ENCODE assay signal across 8 cellular contexts in the genomic region with DNA sequence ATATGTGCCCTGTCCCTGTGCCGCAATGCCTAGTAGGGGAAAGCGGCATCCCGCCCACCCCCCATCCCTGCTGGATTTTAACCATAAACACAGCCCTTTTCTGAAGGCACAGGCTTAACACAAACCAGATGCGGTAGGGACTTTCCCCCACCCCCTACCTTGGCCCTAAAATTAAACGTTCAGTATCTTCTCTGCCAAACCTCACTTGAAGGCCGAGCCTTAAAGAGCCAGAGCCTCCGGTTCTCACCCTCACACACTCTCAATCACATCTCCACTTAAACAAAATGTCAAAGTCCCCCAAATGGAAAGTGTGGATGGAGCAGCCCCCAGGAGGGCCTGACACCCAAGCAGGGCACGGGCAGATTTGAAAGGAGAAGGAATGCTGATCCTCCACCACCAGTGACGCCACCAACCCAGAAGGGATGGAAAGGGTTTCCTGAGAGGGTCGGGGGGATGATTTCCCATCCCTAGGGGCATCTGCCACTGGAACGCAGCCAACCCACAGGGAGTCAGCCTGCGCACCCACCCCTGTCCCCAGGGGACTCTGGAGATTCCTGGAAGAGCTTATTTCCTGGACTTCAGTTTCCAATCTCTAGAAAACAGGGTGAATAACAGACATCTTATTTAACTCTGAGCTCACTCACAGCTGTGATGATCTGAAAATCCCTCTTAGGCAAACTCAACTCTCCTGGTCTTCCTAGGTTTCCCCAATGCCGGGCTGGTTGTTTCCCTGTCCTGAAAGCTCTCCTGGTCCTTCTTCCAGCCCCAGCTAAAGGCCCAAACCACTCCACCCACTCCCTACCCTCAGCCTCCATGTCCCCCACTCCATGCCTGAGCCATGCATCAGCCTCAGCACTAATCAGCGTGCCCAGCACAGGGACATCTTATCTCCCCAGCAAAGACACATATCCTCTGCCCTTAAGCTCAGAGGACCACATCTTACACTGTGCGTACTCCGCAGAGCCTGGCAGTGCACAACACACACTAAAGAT. TPM values are rescaled to one million over a fixed set of nuclear protein-coding genes. Genes with fewer than 3 reads are reported as not detected.
A peak's percentile ranks its signal among the peaks of the same experiment; 100 is the strongest.
DNase-seq lines count a peak whose midpoint lies in the region; ATAC-seq and TF ChIP-seq lines count a peak whose summit lies in the region.

No MANE protein-coding gene starts in this region.

- peak; percentile 13 for TF ChIP-seq RAD21 in SK-N-SH (IDR thresholded peaks at IDR 0.05; ENCODE audit: low read length)

- CTCF ChIA-PET in Calu3 (lab: Charles Lee), result no interaction called here
- CTCF ChIA-PET in SK-N-SH (lab: Yijun Ruan, JAX), result interaction anchor here (1.0 to 4.2 kb wide), 5 partner anchors 11 to 137 kb away, joined by 4 to 29 read pairs (median 5); no protein-coding TSS in a partner anchor

- H3K4me3 ChIP-seq in SK-N-SH (ENCODE audit: low read depth in 2 of 2, low read length in 1 of 2) (peak overlapping the region; percentile 5 to 54; a peak in 3 of 4 replicates), fibroblast of the aortic adventitia (ENCODE audit: low read depth, low read length) (peak overlapping the region; percentile 43), rectal smooth muscle tissue (ENCODE audit: low read length) (peak overlapping the region; percentile 56)

- H4K20me1 ChIP-seq in SK-N-SH (ENCODE audit: insufficient read depth), result peaks cover 95% of the 10 kb centered on the region

- H2AFZ ChIP-seq in SK-N-SH (ENCODE audit: low read depth), result no peak overlapping the region

- BruUV-seq in Calu3 (replicated peaks; lab: Mats Ljungman, UMichigan), result no TSS peak

- peaks cover 34% of the 10 kb centered on the region for H3K36me3 Mint-ChIP-seq in Calu3 (ENCODE audit: insufficient read depth, unreplicated experiment)

- H3K79me2 ChIP-seq in SK-N-SH (ENCODE audit: insufficient read depth), result peaks cover 100% of the 10 kb centered on the region

- H3K4me3 Mint-ChIP-seq in Calu3 (ENCODE audit: low read depth, unreplicated experiment), result no peak overlapping the region

- H3K27ac Mint-ChIP-seq in Calu3 (ENCODE audit: unreplicated experiment), result peak overlapping the region; percentile 88

- intact Hi-C loops in Calu3 (cut with micrococcal nuclease; ENCODE audit: unreplicated experiment), result no loop called here

- 17% methylated on average over 13 of the region's 16 CpGs for WGBS in SK-N-SH (ENCODE audit: low lambda C conversion rate)

- H3K4me1 Mint-ChIP-seq in Calu3 (ENCODE audit: low read depth, unreplicated experiment), result peaks cover 76% of the 10 kb centered on the region

- ATAC-seq in left lobe of liver (no peak), GM19328 (IDR thresholded peaks at IDR 0.05; ENCODE audit: unreplicated experiment) (no peak)

- H3K27me3 Mint-ChIP-seq in Calu3 (ENCODE audit: unreplicated experiment), result no peaks in the 10 kb centered on the region

- H3K27me3 ChIP-seq in SK-N-SH (ENCODE audit: insufficient read depth) (no peaks in the 10 kb centered on the region), rectal smooth muscle tissue (ENCODE audit: control insufficient read depth, insufficient read depth, low read length) (no peaks in the 10 kb centered on the region)

- H3F3A ChIP-seq in SK-N-SH (replicated peaks; ENCODE audit: insufficient read depth), result peaks cover 49% of the 10 kb centered on the region

- DNase-seq in Calu3 (no peak), SK-N-SH (peak; percentile 78), fibroblast of the aortic adventitia (ENCODE audit: low read depth) (peak; percentile 92), left lobe of liver (ENCODE audit: low spot score) (no peak), NCI-H345 (lab: John Stamatoyannopoulos, UW) (no peak)
- DNase-seq in stimulated activated CD4-positive, alpha-beta T cell treated with anti-CD3 and anti-CD28 coated beads, Interleukin-4, amount 100 ng/mL, for 1 hour, result no peak

- no peaks in the 10 kb centered on the region for H3K9me3 Mint-ChIP-seq in Calu3 (ENCODE audit: low read depth, unreplicated experiment)

- peaks cover 74 to 93% of the 10 kb centered on the region in 2 experiments for H3K4me1 ChIP-seq in SK-N-SH (ENCODE audit: control insufficient read depth in 1 of 2, insufficient read depth in 2 of 2, low read depth in 1 of 2, low read length in 1 of 2)
- H3K4me1 ChIP-seq in rectal smooth muscle tissue (ENCODE audit: control insufficient read depth, insufficient read depth, low read length), result peaks cover 77% of the 10 kb centered on the region

- H3K4me2 ChIP-seq in SK-N-SH, result peak overlapping the region; percentile 82

- TF ChIP-seq CTCF in Calu3 (IDR thresholded peaks at IDR 0.05; ENCODE audit: unreplicated experiment), result no peak
- no peak for TF ChIP-seq CTCF in SK-N-SH (IDR thresholded peaks at IDR 0.05)
- no peak for TF ChIP-seq CTCF in fibroblast of the aortic adventitia (IDR thresholded peaks at IDR 0.05; ENCODE audit: insufficient read depth, low read length)

- H3K36me3 ChIP-seq in SK-N-SH (replicated peaks in 1 of 2; ENCODE audit: control insufficient read depth in 1 of 2, insufficient read depth in 2 of 2, low read length in 1 of 2), result peaks cover 8 to 19% of the 10 kb centered on the region in 2 experiments
- H3K36me3 ChIP-seq in rectal smooth muscle tissue (ENCODE audit: control insufficient read depth, insufficient read depth, low read length), result peaks cover 6% of the 10 kb centered on the region

- peak overlapping the region; percentile 91 to 96 for H3K27ac ChIP-seq in SK-N-SH (ENCODE audit: low read depth in 2 of 2, low read length in 1 of 2)
- H3K27ac ChIP-seq in rectal smooth muscle tissue (ENCODE audit: low read depth, low read length), result peak overlapping the region; percentile 90

- TF ChIP-seq EP300 in SK-N-SH (IDR thresholded peaks at IDR 0.05; ENCODE audit: borderline replicate concordance in 1 of 2, low read depth in 1 of 2, low read length in 1 of 2), result peak; percentile 70 to 78; a peak in 3 of 4 replicates

- no peaks in the 10 kb centered on the region for H3K9me3 ChIP-seq in SK-N-SH

- POLR2A ChIA-PET in SK-N-SH (lab: Yijun Ruan, JAX), result interaction anchor here (0.9 to 1.5 kb wide), 4 partner anchors 11 to 24 kb away, joined by 3 to 5 read pairs (median 4); no protein-coding TSS in a partner anchor

- peak overlapping the region; percentile 48; the same call in 1 of the 2 replicates for H3K9ac ChIP-seq in SK-N-SH
- no peak overlapping the region for H3K9ac ChIP-seq in rectal smooth muscle tissue (ENCODE audit: low read length)

- H3K9me2 ChIP-seq in SK-N-SH, result no peaks in the 10 kb centered on the region

TF ChIP-seq in SK-N-SH, 30 proteins besides CTCF, POLR2A, EP300 and RAD21 (continues in another document):
- TF ChIP-seq CHD2 (IDR thresholded peaks at IDR 0.05; ENCODE audit: low read length, partially characterized antibody), result peak; percentile 76
- TF ChIP-seq, protein P1, sequence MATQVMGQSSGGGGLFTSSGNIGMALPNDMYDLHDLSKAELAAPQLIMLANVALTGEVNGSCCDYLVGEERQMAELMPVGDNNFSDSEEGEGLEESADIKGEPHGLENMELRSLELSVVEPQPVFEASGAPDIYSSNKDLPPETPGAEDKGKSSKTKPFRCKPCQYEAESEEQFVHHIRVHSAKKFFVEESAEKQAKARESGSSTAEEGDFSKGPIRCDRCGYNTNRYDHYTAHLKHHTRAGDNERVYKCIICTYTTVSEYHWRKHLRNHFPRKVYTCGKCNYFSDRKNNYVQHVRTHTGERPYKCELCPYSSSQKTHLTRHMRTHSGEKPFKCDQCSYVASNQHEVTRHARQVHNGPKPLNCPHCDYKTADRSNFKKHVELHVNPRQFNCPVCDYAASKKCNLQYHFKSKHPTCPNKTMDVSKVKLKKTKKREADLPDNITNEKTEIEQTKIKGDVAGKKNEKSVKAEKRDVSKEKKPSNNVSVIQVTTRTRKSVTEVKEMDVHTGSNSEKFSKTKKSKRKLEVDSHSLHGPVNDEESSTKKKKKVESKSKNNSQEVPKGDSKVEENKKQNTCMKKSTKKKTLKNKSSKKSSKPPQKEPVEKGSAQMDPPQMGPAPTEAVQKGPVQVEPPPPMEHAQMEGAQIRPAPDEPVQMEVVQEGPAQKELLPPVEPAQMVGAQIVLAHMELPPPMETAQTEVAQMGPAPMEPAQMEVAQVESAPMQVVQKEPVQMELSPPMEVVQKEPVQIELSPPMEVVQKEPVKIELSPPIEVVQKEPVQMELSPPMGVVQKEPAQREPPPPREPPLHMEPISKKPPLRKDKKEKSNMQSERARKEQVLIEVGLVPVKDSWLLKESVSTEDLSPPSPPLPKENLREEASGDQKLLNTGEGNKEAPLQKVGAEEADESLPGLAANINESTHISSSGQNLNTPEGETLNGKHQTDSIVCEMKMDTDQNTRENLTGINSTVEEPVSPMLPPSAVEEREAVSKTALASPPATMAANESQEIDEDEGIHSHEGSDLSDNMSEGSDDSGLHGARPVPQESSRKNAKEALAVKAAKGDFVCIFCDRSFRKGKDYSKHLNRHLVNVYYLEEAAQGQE (IDR thresholded peaks at IDR 0.05; ENCODE audit: low read depth, low read length), result no peak
- TF ChIP-seq, protein P2, sequence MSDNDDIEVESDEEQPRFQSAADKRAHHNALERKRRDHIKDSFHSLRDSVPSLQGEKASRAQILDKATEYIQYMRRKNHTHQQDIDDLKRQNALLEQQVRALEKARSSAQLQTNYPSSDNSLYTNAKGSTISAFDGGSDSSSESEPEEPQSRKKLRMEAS (IDR thresholded peaks at IDR 0.05; ENCODE audit: low read depth), result peak; percentile 57; the same call in 1 of the 2 replicates
- TF ChIP-seq FOXM1 (IDR thresholded peaks at IDR 0.05; ENCODE audit: low read depth), result no peak
- TF ChIP-seq POLR2AphosphoS5 (IDR thresholded peaks at IDR 0.05; ENCODE audit: low read depth, low read length), result peak; percentile 51; the same call in 1 of the 2 replicates
- TF ChIP-seq, protein P3, sequence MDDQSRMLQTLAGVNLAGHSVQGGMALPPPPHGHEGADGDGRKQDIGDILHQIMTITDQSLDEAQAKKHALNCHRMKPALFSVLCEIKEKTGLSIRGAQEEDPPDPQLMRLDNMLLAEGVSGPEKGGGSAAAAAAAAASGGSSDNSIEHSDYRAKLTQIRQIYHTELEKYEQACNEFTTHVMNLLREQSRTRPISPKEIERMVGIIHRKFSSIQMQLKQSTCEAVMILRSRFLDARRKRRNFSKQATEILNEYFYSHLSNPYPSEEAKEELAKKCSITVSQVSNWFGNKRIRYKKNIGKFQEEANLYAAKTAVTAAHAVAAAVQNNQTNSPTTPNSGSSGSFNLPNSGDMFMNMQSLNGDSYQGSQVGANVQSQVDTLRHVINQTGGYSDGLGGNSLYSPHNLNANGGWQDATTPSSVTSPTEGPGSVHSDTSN (IDR thresholded peaks at IDR 0.05), result peak; percentile 71
- peak; percentile 58; the same call in 1 of the 2 replicates for TF ChIP-seq MEF2A (IDR thresholded peaks at IDR 0.05; ENCODE audit: borderline replicate concordance, low read depth)
- no peak for TF ChIP-seq FOXJ3 (CRISPR knock-in tag; IDR thresholded peaks at IDR 0.05)
- TF ChIP-seq JUND (IDR thresholded peaks at IDR 0.05), result peak; percentile 57
- peak; percentile 55; the same call in 1 of the 2 replicates for TF ChIP-seq SIN3A (IDR thresholded peaks at IDR 0.05; ENCODE audit: borderline replicate concordance, low read depth, low read length)

RNA-seq across cellular contexts. Expression of a gene that starts 26.3 kb away (rescaled TPM):
- total RNA-seq in Calu3 (2022) (246 and 326 TPM in 2 replicates), fibroblast of the aortic adventitia (ENCODE audit: low replicate concordance) (94.0 and 114 TPM in 2 replicates), left lobe of liver (60.1 TPM)
- polyA plus RNA-seq in SK-N-SH (2012; rRNA removed), result 266 and 319 TPM in 2 replicates
- 144 and 218 TPM in 2 replicates for polyA plus RNA-seq in SK-N-SH (2012; cell fraction: cytosol; rRNA removed)
- 589 and 740 TPM in 2 replicates for polyA plus RNA-seq in SK-N-SH (2012; cell fraction: nucleus; rRNA removed)

Comparison
In these comparisons a context has a peak if more than half of its experiments do, and no peak if none do; other contexts are left out.
1. DNase-seq: peak in SK-N-SH (single experiment) and fibroblast of the aortic adventitia (single experiment); none in Calu3 (single experiment), stimulated activated CD4-positive, alpha-beta T cell treated with anti-CD3 and anti-CD28 coated beads, Interleukin-4, amount 100 ng/mL, for 1 hour (single experiment), left lobe of liver (single experiment) and NCI-H345 (single experiment).
2. Peak in every context shown above with its lines, with median percentiles within 50 percentile points of each other: H3K4me3 ChIP-seq.